Comparison of ENCODE assay signal across 11 cellular contexts in the genomic region with DNA sequence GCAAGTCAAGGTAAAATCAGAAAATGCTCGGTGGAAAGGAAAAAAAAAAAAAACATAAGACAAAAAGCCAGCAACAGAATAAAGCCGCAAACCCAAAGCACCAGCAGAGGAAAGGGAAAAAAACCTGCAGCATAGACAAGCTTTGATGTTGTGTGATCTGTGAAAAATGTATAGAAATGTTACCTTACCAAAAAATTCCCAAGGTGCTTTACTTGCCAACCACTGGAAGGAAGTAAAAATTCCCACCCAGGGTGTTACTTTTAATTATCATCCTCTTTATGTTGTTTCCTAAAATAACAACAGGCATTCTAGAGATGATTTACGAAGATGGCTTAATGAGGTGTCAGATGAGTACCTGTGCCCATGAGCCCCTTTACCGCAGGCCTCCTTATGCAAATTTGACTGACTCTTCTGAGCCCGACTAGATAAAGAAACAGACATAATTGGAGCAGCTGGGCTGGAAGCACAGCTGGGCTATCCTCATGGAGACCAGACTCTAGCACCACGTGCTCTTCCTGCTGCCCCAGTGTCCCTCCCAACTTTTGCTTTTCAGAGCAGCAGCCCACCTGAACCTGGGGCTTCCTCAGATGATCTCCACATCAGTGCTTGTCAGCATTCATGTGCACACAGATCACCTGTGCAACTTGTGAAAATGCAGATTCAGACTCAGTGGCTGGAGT. TPM values are rescaled to one million over a fixed set of nuclear protein-coding genes. Genes with fewer than 3 reads are reported as not detected.
DNase-seq lines count a peak whose midpoint lies in the region; ATAC-seq and TF ChIP-seq lines count a peak whose summit lies in the region.
"Had no signal": no experiment of that assay in that cellular context is flagged by ENCODE, and none has a peak within 500 bp of the region (broad histone marks: within the 10 kb centered on the region; RNA-seq: fewer than 3 reads in every experiment).

No MANE protein-coding gene starts in this region.

- no peak for TF ChIP-seq POLR2A in testis (IDR thresholded peaks at IDR 0.05)

- POLR2A ChIA-PET in GM10248 (lab: Yijun Ruan, JAX) = no interaction called here

- WGBS in testis, 2 donors = 56 to 65% methylated on average over 6 of the region's 6 CpGs
- 54 to 60% (median 58%) methylated on average over 6 of the region's 6 CpGs for WGBS in psoas muscle, 3 donors

- H3K4me3 Mint-ChIP-seq in activated T-helper 2 cell treated with anti-CD3 and anti-CD28 coated beads, Interferon-gamma antibody, Interleukin-2, Interleukin-4, amounts not matched to agents 10 μg/mL and 5 μg/mL and 100 μg/mL, durations not matched to agents 14 hours and 24 hours and 36 hours (ENCODE audit: low read depth) = no peak overlapping the region

- no peaks in the 10 kb centered on the region for H3K9me3 ChIP-seq in testis
- no peaks in the 10 kb centered on the region for H3K9me3 ChIP-seq in psoas muscle

- peak overlapping the region; percentile 81 for H3K27ac Mint-ChIP-seq in activated T-helper 2 cell treated with anti-CD3 and anti-CD28 coated beads, Interferon-gamma antibody, Interleukin-2, Interleukin-4, amounts not matched to agents 10 μg/mL and 5 μg/mL and 100 μg/mL, durations not matched to agents 14 hours and 24 hours and 36 hours

- no peaks in the 10 kb centered on the region for H3K27me3 Mint-ChIP-seq in activated T-helper 2 cell treated with anti-CD3 and anti-CD28 coated beads, Interferon-gamma antibody, Interleukin-2, Interleukin-4, amounts not matched to agents 10 μg/mL and 5 μg/mL and 100 μg/mL, durations not matched to agents 14 hours and 24 hours and 36 hours (ENCODE audit: low read depth)

- TF ChIP-seq CTCF in testis (IDR thresholded peaks at IDR 0.05) (no peak), GM10248 (IDR thresholded peaks at IDR 0.05; ENCODE audit: control extremely low read depth, extremely low read depth, low read depth, missing control alignments) (no peak), psoas muscle (IDR thresholded peaks at IDR 0.05) (no peak)

- H3K27me3 ChIP-seq in testis (no peaks in the 10 kb centered on the region), psoas muscle (ENCODE audit: insufficient read depth in 3 of 3, low read length in 2 of 3) (no peaks in the 10 kb centered on the region)

- ATAC-seq in HG03342 (IDR thresholded peaks at IDR 0.05; ENCODE audit: unreplicated experiment) (peak; percentile 65), psoas muscle (no peak)
- ATAC-seq: Panc1 had no signal

- CTCF ChIA-PET in GM10248 (lab: Yijun Ruan, JAX) = interaction anchor here (1.5 to 2.1 kb wide), 2 partner anchors 17 to 128 kb away, joined by 4 to 5 read pairs; no protein-coding TSS in a partner anchor

- peak; percentile 12 for DNase-seq in activated T-cell treated with anti-CD3 and anti-CD28 coated beads for 48 hours (ENCODE audit: low read depth)
- DNase-seq in activated T-cell treated with anti-CD3 and anti-CD28 coated beads for 4 hours = no peak
- DNase-seq in activated T-helper 2 cell treated with anti-CD3 and anti-CD28 coated beads, Interferon-gamma antibody, Interleukin-2, Interleukin-4, amounts not matched to agents 10 μg/mL and 5 μg/mL and 100 μg/mL, durations not matched to agents 14 hours and 24 hours and 36 hours (ENCODE audit: low spot score) = no peak
- peak; percentile 6 for DNase-seq in testis
- DNase-seq in GM10248 (ENCODE audit: extremely low spot score) = no peak
- DNase-seq in psoas muscle = no peak
- no peak for DNase-seq in DMS53 (lab: John Stamatoyannopoulos, UW)
- DNase-seq: AML-193 had no signal

- peaks cover 5% of the 10 kb centered on the region for H3K9me3 Mint-ChIP-seq in activated T-helper 2 cell treated with anti-CD3 and anti-CD28 coated beads, Interferon-gamma antibody, Interleukin-2, Interleukin-4, amounts not matched to agents 10 μg/mL and 5 μg/mL and 100 μg/mL, durations not matched to agents 14 hours and 24 hours and 36 hours

- H3K36me3 ChIP-seq in testis (ENCODE audit: low read depth, missing control alignments) (no peaks in the 10 kb centered on the region), psoas muscle (ENCODE audit: insufficient read depth in 1 of 2, low read depth in 1 of 2) (no peaks in the 10 kb centered on the region)

- intact Hi-C loops in activated T-helper 2 cell treated with anti-CD3 and anti-CD28 coated beads, Interferon-gamma antibody, Interleukin-2, Interleukin-4, amounts not matched to agents 10 μg/mL and 5 μg/mL and 100 μg/mL, durations not matched to agents 14 hours and 24 hours and 36 hours (cut with micrococcal nuclease) = loop anchor here (2.0 kb wide), 1 partner anchor 19 kb away; no protein-coding TSS in a partner anchor
- intact Hi-C loops in testis (cut with DNase I; ENCODE audit: low total_unique reads) (loop anchor here (5.0 kb wide), 1 partner anchor 117 kb away; no protein-coding TSS in a partner anchor), psoas muscle (cut with DNase I) (no loop called here)

- no peaks in the 10 kb centered on the region for H3K4me1 ChIP-seq in testis
- H3K4me1 ChIP-seq in psoas muscle = no peaks in the 10 kb centered on the region

- H3K4me1 Mint-ChIP-seq in activated T-helper 2 cell treated with anti-CD3 and anti-CD28 coated beads, Interferon-gamma antibody, Interleukin-2, Interleukin-4, amounts not matched to agents 10 μg/mL and 5 μg/mL and 100 μg/mL, durations not matched to agents 14 hours and 24 hours and 36 hours (ENCODE audit: low read depth) = peaks cover 61% of the 10 kb centered on the region

- peaks cover 75% of the 10 kb centered on the region for H3K36me3 Mint-ChIP-seq in activated T-helper 2 cell treated with anti-CD3 and anti-CD28 coated beads, Interferon-gamma antibody, Interleukin-2, Interleukin-4, amounts not matched to agents 10 μg/mL and 5 μg/mL and 100 μg/mL, durations not matched to agents 14 hours and 24 hours and 36 hours (ENCODE audit: low read depth)

- H3K27ac ChIP-seq in testis = no peak overlapping the region
- H3K27ac ChIP-seq in psoas muscle = no peak overlapping the region

- H3K4me3 ChIP-seq in testis (no peak overlapping the region), psoas muscle (no peak overlapping the region)

RNA-seq across cellular contexts. Expression of a gene that starts 41.5 kb away (rescaled TPM):
- 401 and 406 TPM in 2 replicates for total RNA-seq in activated T-helper 2 cell treated with anti-CD3 and anti-CD28 coated beads, Interferon-gamma antibody, Interleukin-2, Interleukin-4, amounts not matched to agents 10 μg/mL and 5 μg/mL and 100 μg/mL, durations not matched to agents 14 hours and 24 hours and 36 hours
- total RNA-seq in testis (100 to 1,000 TPM; 104 to 114 TPM), psoas muscle (10 to 100 TPM; 35.5 to 78.2 (median 56.7) TPM)
- polyA plus RNA-seq in testis (ENCODE audit: insufficient read depth, low read depth, low replicate concordance) (169 TPM), psoas muscle (100 to 1,000 TPM in 1 of 3 donors, 10 to 100 TPM in 2; 26.0 to 111 (median 45.8) TPM)

RNA-seq across cellular contexts. Expression of a gene that starts 43.7 kb away (rescaled TPM):
- total RNA-seq in activated T-helper 2 cell treated with anti-CD3 and anti-CD28 coated beads, Interferon-gamma antibody, Interleukin-2, Interleukin-4, amounts not matched to agents 10 μg/mL and 5 μg/mL and 100 μg/mL, durations not matched to agents 14 hours and 24 hours and 36 hours = 42.1 and 43.0 TPM in 2 replicates
- 1 to 10 TPM; 8.5 to 9.1 TPM for total RNA-seq in testis
- 11.8 TPM for polyA plus RNA-seq in testis (ENCODE audit: insufficient read depth, low read depth, low replicate concordance)
- total RNA-seq in psoas muscle = 10 to 100 TPM in 1 of 4 donors, 1 to 10 TPM in 3; 3.6 to 16.1 (median 4.8) TPM
- polyA plus RNA-seq in psoas muscle = 1 to 10 TPM; 2.0 to 9.4 (median 5.5) TPM
- total RNA-seq: HT1080 had no signal

Comparison
In these comparisons a context has a peak if more than half of its experiments do, and no peak if none do; other contexts are left out.
1. DNase-seq: peak in activated T-cell treated with anti-CD3 and anti-CD28 coated beads for 48 hours (single experiment) and testis (single experiment); none in activated T-cell treated with anti-CD3 and anti-CD28 coated beads for 4 hours (single experiment), activated T-helper 2 cell treated with anti-CD3 and anti-CD28 coated beads, Interferon-gamma antibody, Interleukin-2, Interleukin-4, amounts not matched to agents 10 μg/mL and 5 μg/mL and 100 μg/mL, durations not matched to agents 14 hours and 24 hours and 36 hours (single experiment), GM10248 (single experiment), psoas muscle (0 of 2) and DMS53 (single experiment).
2. intact Hi-C loops: an anchor here in activated T-helper 2 cell treated with anti-CD3 and anti-CD28 coated beads, Interferon-gamma antibody, Interleukin-2, Interleukin-4, amounts not matched to agents 10 μg/mL and 5 μg/mL and 100 μg/mL, durations not matched to agents 14 hours and 24 hours and 36 hours (2.0 kb wide) and testis (5.0 kb wide); none called in psoas muscle.